ENCODE assay signal across 8 cellular contexts in genomic region chr19:41299755-41300089, GRCh38. TPM values are rescaled to one million over a fixed set of nuclear protein-coding genes. Genes with fewer than 3 reads are reported as not detected.
DNase-seq lines count a peak whose midpoint lies in the region; ATAC-seq and TF ChIP-seq lines count a peak whose summit lies in the region.

No MANE protein-coding gene starts in this region.

- H3K27me3 ChIP-seq in hepatocyte, result no peaks in the 10 kb centered on the region

- H3K79me2 ChIP-seq in hepatocyte, result peaks cover 18% of the 10 kb centered on the region

- no peaks in the 10 kb centered on the region for H3K9me2 ChIP-seq in hepatocyte (replicated peaks; ENCODE audit: insufficient read depth)

- peaks cover 69% of the 10 kb centered on the region for H3K36me3 Mint-ChIP-seq in activated naive CD8-positive, alpha-beta T cell treated with anti-CD3 and anti-CD28 coated beads for 36 hours

- H3K27ac Mint-ChIP-seq in activated naive CD8-positive, alpha-beta T cell treated with anti-CD3 and anti-CD28 coated beads for 36 hours, result peak overlapping the region; percentile 60

- TF ChIP-seq CTCF in hepatocyte (IDR thresholded peaks at IDR 0.05; ENCODE audit: poor library complexity), result no peak

- no peaks in the 10 kb centered on the region for H3K27me3 Mint-ChIP-seq in activated naive CD8-positive, alpha-beta T cell treated with anti-CD3 and anti-CD28 coated beads for 36 hours

- WGBS in hepatocyte (ENCODE audit: low lambda C conversion rate, missing lambda C conversion rate), result 64% methylated on average over 4 of the region's 4 CpGs

- ATAC-seq in GM19463 (IDR thresholded peaks at IDR 0.05; ENCODE audit: unreplicated experiment) (no peak), GM21717 (IDR thresholded peaks at IDR 0.05; ENCODE audit: unreplicated experiment) (no peak)

- H4K20me1 ChIP-seq in hepatocyte (ENCODE audit: insufficient read depth, poor library complexity, severe bottlenecking), result no peaks in the 10 kb centered on the region

- no peaks in the 10 kb centered on the region for H3K36me3 ChIP-seq in hepatocyte (replicated peaks; ENCODE audit: insufficient read depth, low read depth)

- no peak overlapping the region for H3K4me3 ChIP-seq in hepatocyte

- peak overlapping the region; percentile 86 for H3K27ac ChIP-seq in hepatocyte
- H3K27ac ChIP-seq in temporal lobe (ENCODE audit: low read depth, low read length), result peak overlapping the region; percentile 42

- H3K4me2 ChIP-seq in hepatocyte, result no peak overlapping the region

- H3K4me3 Mint-ChIP-seq in activated naive CD8-positive, alpha-beta T cell treated with anti-CD3 and anti-CD28 coated beads for 36 hours, result no peak overlapping the region

- peaks cover 21% of the 10 kb centered on the region for H3K4me1 ChIP-seq in hepatocyte (ENCODE audit: insufficient read depth)

- peak; percentile 52 for DNase-seq in activated CD8-positive, alpha-beta memory T cell treated with anti-CD3 and anti-CD28 coated beads, Interleukin-2, amount 50 U/mL, for 4 hours
- DNase-seq in activated CD8-positive, alpha-beta memory T cell treated with anti-CD3 and anti-CD28 coated beads, Interleukin-2, amount 50 U/mL, for 48 hours, result no peak
- no peak for DNase-seq in activated naive CD8-positive, alpha-beta T cell treated with anti-CD3 and anti-CD28 coated beads for 36 hours
- DNase-seq in hepatocyte (ENCODE audit: low spot score) (peak; percentile 64), ureter (ENCODE audit: low spot score) (no peak)

- peaks cover 90% of the 10 kb centered on the region for H3K4me1 Mint-ChIP-seq in activated naive CD8-positive, alpha-beta T cell treated with anti-CD3 and anti-CD28 coated beads for 36 hours

- H3K9me3 ChIP-seq in hepatocyte (ENCODE audit: low read depth), result no peaks in the 10 kb centered on the region

- no peak overlapping the region for H2AFZ ChIP-seq in hepatocyte

- no peaks in the 10 kb centered on the region for H3K9me3 Mint-ChIP-seq in activated naive CD8-positive, alpha-beta T cell treated with anti-CD3 and anti-CD28 coated beads for 36 hours

RNA-seq across cellular contexts. Expression of gene CCDC97, which starts 10.2 kb away (rescaled TPM):
- 10 to 100 TPM; 19.1 to 20.5 TPM for total RNA-seq in activated naive CD8-positive, alpha-beta T cell treated with anti-CD3 and anti-CD28 coated beads for 36 hours
- total RNA-seq in hepatocyte, result 11.4 and 15.1 TPM in 2 replicates
- 24.4 and 32.7 TPM in 2 replicates for polyA plus RNA-seq in hepatocyte
- 6.4 TPM for total RNA-seq in temporal lobe
- total RNA-seq in ureter, result 38.3 TPM

RNA-seq across cellular contexts. Expression of gene HNRNPUL1, which starts 35.5 kb away (rescaled TPM):
- 100 to 1,000 TPM; 255 to 259 TPM for total RNA-seq in activated naive CD8-positive, alpha-beta T cell treated with anti-CD3 and anti-CD28 coated beads for 36 hours
- total RNA-seq in hepatocyte (92.8 and 98.5 TPM in 2 replicates), temporal lobe (101 TPM), ureter (183 TPM)
- 111 and 115 TPM in 2 replicates for polyA plus RNA-seq in hepatocyte

RNA-seq across cellular contexts. Expression of gene TGFB1, which starts 54.0 kb away (rescaled TPM):
- 100 to 1,000 TPM; 152 to 154 TPM for total RNA-seq in activated naive CD8-positive, alpha-beta T cell treated with anti-CD3 and anti-CD28 coated beads for 36 hours
- 15.7 and 17.1 TPM in 2 replicates for total RNA-seq in hepatocyte
- 122 and 152 TPM in 2 replicates for polyA plus RNA-seq in hepatocyte
- 2.7 TPM for total RNA-seq in temporal lobe
- total RNA-seq in ureter, result 26.3 TPM

Comparison
In these comparisons a context has a peak if more than half of its experiments do, and no peak if none do; other contexts are left out.
1. DNase-seq: peak in activated CD8-positive, alpha-beta memory T cell treated with anti-CD3 and anti-CD28 coated beads, Interleukin-2, amount 50 U/mL, for 4 hours (single experiment) and hepatocyte (single experiment); none in activated CD8-positive, alpha-beta memory T cell treated with anti-CD3 and anti-CD28 coated beads, Interleukin-2, amount 50 U/mL, for 48 hours (single experiment), activated naive CD8-positive, alpha-beta T cell treated with anti-CD3 and anti-CD28 coated beads for 36 hours (single experiment) and ureter (single experiment).